Comparison of ENCODE assay signal across 8 cellular contexts in the genomic region with DNA sequence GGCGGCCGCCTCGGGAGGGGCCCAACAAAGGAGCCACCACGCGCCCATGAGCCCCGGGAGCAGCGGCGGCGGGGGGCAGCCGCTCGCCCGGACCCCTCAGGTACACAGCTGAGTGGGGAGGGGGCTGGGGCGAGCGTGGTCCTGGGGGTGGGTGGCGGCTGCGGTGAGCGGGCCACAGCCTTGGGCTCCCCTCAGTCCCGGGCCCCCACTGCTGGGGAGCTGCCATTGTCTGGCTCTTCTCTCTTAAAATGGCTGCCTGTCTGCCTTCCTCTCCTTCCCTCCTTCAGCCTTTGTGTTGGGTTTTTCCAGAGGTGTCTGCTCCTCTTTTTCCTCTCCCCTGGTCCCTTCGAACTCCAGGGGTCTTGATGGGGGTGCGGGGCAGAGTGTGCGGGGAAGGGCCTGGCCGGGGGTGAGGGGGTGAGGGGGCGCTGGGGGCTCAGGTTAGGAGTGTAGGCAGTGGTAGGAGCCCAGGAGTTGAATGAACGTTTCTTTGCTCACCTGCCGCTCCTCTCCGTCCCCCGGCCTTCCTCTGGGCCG. TPM values are rescaled to one million over a fixed set of nuclear protein-coding genes. Genes with fewer than 3 reads are reported as not detected.
DNase-seq lines count a peak whose midpoint lies in the region; ATAC-seq, FAIRE-seq and TF ChIP-seq lines count a peak whose summit lies in the region.

No MANE protein-coding gene starts in this region.

- peak overlapping the region; percentile 88 for H3K4me3 ChIP-seq in GM06990 (replicated peaks; ENCODE audit: low read depth, low read length)
- peak overlapping the region; percentile 70 for H3K4me3 ChIP-seq in NB4 (ENCODE audit: low read depth, low read length)
- peak overlapping the region; percentile 56 to 83 (median 81) for H3K4me3 ChIP-seq in endothelial cell of umbilical vein (replicated peaks in 1 of 3; ENCODE audit: insufficient read depth in 1 of 3, low read depth in 1 of 3, low read length in 3 of 3)
- peak overlapping the region; percentile 66 for H3K4me3 ChIP-seq in parathyroid adenoma (ENCODE audit: low read depth, low read length)

- H3K27ac ChIP-seq in endothelial cell of umbilical vein (ENCODE audit: insufficient read depth, low read depth, low read length), result peak overlapping the region; percentile 74
- H3K27ac ChIP-seq in parathyroid adenoma, result peak overlapping the region; percentile 63

- no peak for TF ChIP-seq CTCF in GM06990 (IDR thresholded peaks at IDR 0.05; ENCODE audit: insufficient read depth, low read length, poor library complexity, severe bottlenecking)
- TF ChIP-seq CTCF in NB4 (IDR thresholded peaks at IDR 0.05; ENCODE audit: low read depth, low read length), result no peak
- no peak for TF ChIP-seq CTCF in endothelial cell of umbilical vein (IDR thresholded peaks at IDR 0.05; ENCODE audit: extremely low read depth in 1 of 2, insufficient read depth in 1 of 2, low read depth in 1 of 2, low read length in 2 of 2)
- no peak for TF ChIP-seq CTCF in parathyroid adenoma (IDR thresholded peaks at IDR 0.05)

- TF ChIP-seq POLR2A in NB4 (IDR thresholded peaks at IDR 0.05; ENCODE audit: extremely low read depth, insufficient read length) (no peak), endothelial cell of umbilical vein (IDR thresholded peaks at IDR 0.05; ENCODE audit: low read depth, low read length) (no peak)

- ATAC-seq in HG02588 (IDR thresholded peaks at IDR 0.05; ENCODE audit: unreplicated experiment), result no peak
- no peak for ATAC-seq in HG03354 (IDR thresholded peaks at IDR 0.05; ENCODE audit: poor library complexity, severe bottlenecking, unreplicated experiment)

- DNase-seq in GM06990 (ENCODE audit: extremely low read depth, insufficient read length) (no peak), NB4 (ENCODE audit: low read depth) (no peak), endothelial cell of umbilical vein (ENCODE audit: low read depth, low spot score) (no peak), hippocampal formation (lab: John Stamatoyannopoulos, UW) (no peak), RCC 7860 (ENCODE audit: low spot score) (no peak)

- H3K4me2 ChIP-seq in endothelial cell of umbilical vein (ENCODE audit: insufficient read depth, low read length), result peak overlapping the region; percentile 66
- H3K4me2 ChIP-seq in parathyroid adenoma (ENCODE audit: low read length), result peak overlapping the region; percentile 74

- H3K27me3 ChIP-seq in GM06990 (replicated peaks; ENCODE audit: control insufficient read depth, insufficient read depth, low read length) (no peaks in the 10 kb centered on the region), endothelial cell of umbilical vein (ENCODE audit: control insufficient read depth in 2 of 2, insufficient read depth in 2 of 2, low read length in 2 of 2) (no peaks in the 10 kb centered on the region), parathyroid adenoma (ENCODE audit: control insufficient read depth, insufficient read depth, low read length) (no peaks in the 10 kb centered on the region)

- H2AFZ ChIP-seq in endothelial cell of umbilical vein (ENCODE audit: low read depth, low read length) (no peak overlapping the region), parathyroid adenoma (no peak overlapping the region)

- H3K79me2 ChIP-seq in endothelial cell of umbilical vein (ENCODE audit: control insufficient read depth, insufficient read depth, low read length) (peaks cover 63% of the 10 kb centered on the region), parathyroid adenoma (peaks cover 7% of the 10 kb centered on the region)

- H3K9me3 ChIP-seq in endothelial cell of umbilical vein (replicated peaks; ENCODE audit: control insufficient read depth, insufficient read depth, low read length), result no peaks in the 10 kb centered on the region
- H3K9me3 ChIP-seq in parathyroid adenoma (ENCODE audit: control insufficient read depth, low read length), result no peaks in the 10 kb centered on the region

- FAIRE-seq in endothelial cell of umbilical vein (lab: Jason Lieb, UNC), result peak; percentile 70
- no peak for FAIRE-seq in RCC 7860 (lab: Jason Lieb, UNC)

- H3K36me3 ChIP-seq in GM06990 (ENCODE audit: control insufficient read depth, insufficient read depth, low read length), result no peaks in the 10 kb centered on the region
- H3K36me3 ChIP-seq in endothelial cell of umbilical vein (ENCODE audit: control insufficient read depth in 2 of 2, extremely low read depth in 1 of 2, insufficient read depth in 2 of 2, low read length in 2 of 2), result no peaks in the 10 kb centered on the region
- no peaks in the 10 kb centered on the region for H3K36me3 ChIP-seq in parathyroid adenoma (ENCODE audit: control insufficient read depth, insufficient read depth, low read length)

- BruUV-seq in endothelial cell of umbilical vein (replicated peaks; lab: Mats Ljungman, UMichigan), result no TSS peak

- H3K9ac ChIP-seq in endothelial cell of umbilical vein (replicated peaks; ENCODE audit: extremely low read depth, insufficient read depth, low read length), result peak overlapping the region; percentile 88
- no peak overlapping the region for H3K9ac ChIP-seq in parathyroid adenoma

- intact Hi-C loops in endothelial cell of umbilical vein (cut with micrococcal nuclease), result loop anchor here (5.0 to 10.0 kb wide), 2 partner anchors 170 to 1857 kb away; a partner anchor contains a TSS

- no peaks in the 10 kb centered on the region for H3K9me1 ChIP-seq in endothelial cell of umbilical vein (replicated peaks; ENCODE audit: control insufficient read depth, extremely low read depth, insufficient read depth, low read length)

- dilution Hi-C loops in endothelial cell of umbilical vein (cut with MboI; ENCODE audit: extremely low pct_ligation_motif_present, low sequenced_read_pairs), result no loop called here

- H3K4me1 ChIP-seq in endothelial cell of umbilical vein (ENCODE audit: control insufficient read depth, extremely low read depth, insufficient read depth, low read length) (peaks cover 65% of the 10 kb centered on the region), parathyroid adenoma (peaks cover 31% of the 10 kb centered on the region)

- CTCF ChIA-PET in endothelial cell of umbilical vein (lab: Charles Lee), result interaction anchor here (0.7 to 9.3 kb wide), 13 partner anchors 20 to 95 kb away, joined by 3 to 81 read pairs (median 5); a partner anchor contains a TSS

- POLR2A ChIA-PET in endothelial cell of umbilical vein (lab: Charles Lee), result interaction anchor here (0.6 to 2.9 kb wide), 4 partner anchors 9 to 47 kb away, joined by 3 to 17 read pairs (median 4); no protein-coding TSS in a partner anchor

- H4K20me1 ChIP-seq in endothelial cell of umbilical vein (replicated peaks; ENCODE audit: control insufficient read depth, extremely low read depth, insufficient read depth, low read length), result peaks cover 18% of the 10 kb centered on the region

TF ChIP-seq in endothelial cell of umbilical vein, 7 proteins besides CTCF, POLR2A, EP300 and RAD21:
- no peak for TF ChIP-seq MYC (IDR thresholded peaks at IDR 0.05; ENCODE audit: low read depth, low read length)
- TF ChIP-seq EZH2 (IDR thresholded peaks at IDR 0.05; ENCODE audit: borderline replicate concordance, low read depth, low read length, severe bottlenecking), result no peak
- TF ChIP-seq POLR2AphosphoS5 (IDR thresholded peaks at IDR 0.05; ENCODE audit: insufficient read depth, low read depth, low read length), result no peak
- no peak for TF ChIP-seq JUN (IDR thresholded peaks at IDR 0.05; ENCODE audit: borderline replicate concordance, insufficient read depth, insufficient read length, low read depth)
- TF ChIP-seq FOS (IDR thresholded peaks at IDR 0.05; ENCODE audit: borderline replicate concordance, insufficient read depth, low read length), result no peak
- no peak for TF ChIP-seq GATA2 (IDR thresholded peaks at IDR 0.05; ENCODE audit: insufficient read depth, insufficient read length, low read depth, low read length)
- TF ChIP-seq, protein P1, sequence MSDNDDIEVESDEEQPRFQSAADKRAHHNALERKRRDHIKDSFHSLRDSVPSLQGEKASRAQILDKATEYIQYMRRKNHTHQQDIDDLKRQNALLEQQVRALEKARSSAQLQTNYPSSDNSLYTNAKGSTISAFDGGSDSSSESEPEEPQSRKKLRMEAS (IDR thresholded peaks at IDR 0.05; ENCODE audit: insufficient read depth, insufficient read length), result no peak
TF ChIP-seq in endothelial cell of umbilical vein: peak in this region for 0.

RNA-seq across cellular contexts. Expression of a gene that starts 1.7 kb away (rescaled TPM):
- total RNA-seq in endothelial cell of umbilical vein, result 67.0 and 77.2 TPM in 2 replicates
- 36.9 and 39.0 TPM in 2 replicates for polyA plus RNA-seq in endothelial cell of umbilical vein
- polyA plus RNA-seq in endothelial cell of umbilical vein (2011; cell fraction: cytosol; rRNA removed), result 33.9 and 37.5 TPM in 2 replicates
- 69.0 and 81.0 TPM in 2 replicates for polyA plus RNA-seq in endothelial cell of umbilical vein (2011; cell fraction: nucleus; rRNA removed)
- polyA plus RNA-seq in endothelial cell of umbilical vein (2012), result 30.6 and 34.7 TPM in 2 replicates
- 57.2 and 66.1 TPM in 2 replicates for polyA minus RNA-seq in endothelial cell of umbilical vein
- 22.1 TPM for polyA minus RNA-seq in endothelial cell of umbilical vein (2011; cell fraction: cytosol; rRNA and poly(A)+ RNA removed)
- polyA minus RNA-seq in endothelial cell of umbilical vein (2011; cell fraction: nucleus; rRNA and poly(A)+ RNA removed), result 54.8 and 54.9 TPM in 2 replicates
